In the genomic region with DNA sequence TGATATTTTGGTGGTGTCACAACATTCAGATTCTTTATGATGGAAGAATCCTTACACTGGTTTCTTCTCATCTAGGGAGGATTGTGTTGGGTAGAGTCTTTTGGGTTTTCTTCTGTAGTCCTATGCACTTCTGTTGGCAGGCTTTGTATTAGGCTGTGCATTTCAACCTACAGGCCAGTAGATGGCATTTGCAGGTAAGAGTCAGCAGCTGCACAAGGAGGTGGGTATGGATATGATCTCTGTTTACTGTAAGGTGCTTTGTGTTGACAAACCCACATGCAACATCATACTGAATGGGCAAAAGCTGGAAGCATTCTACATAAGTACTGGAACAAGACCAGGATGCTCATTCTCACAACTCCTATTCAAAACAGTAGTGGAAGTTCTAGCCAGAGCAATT, we compare ENCODE assay signal across 10 cellular contexts.
DNase-seq lines count a peak whose midpoint lies in the region; ATAC-seq and TF ChIP-seq lines count a peak whose summit lies in the region.
"Had no signal": no experiment of that assay in that cellular context is flagged by ENCODE, and none has a peak within 500 bp of the region (broad histone marks: within the 10 kb centered on the region; RNA-seq: fewer than 3 reads in every experiment).

No MANE protein-coding gene starts in this region.

- H3K9me3 ChIP-seq in tibial nerve = peaks cover 0 to 42% (median 4%) of the 10 kb centered on the region in 4 donors

- no peaks in the 10 kb centered on the region for H3K27me3 Mint-ChIP-seq in activated CD4-positive, alpha-beta T cell treated with anti-CD3 and anti-CD28 coated beads, Interleukin-2, amount 10 ng/mL, durations not matched to agents 24 days and 14 days

- H3K4me3 ChIP-seq in AG10803 (ENCODE audit: low read length) = no peak overlapping the region
- H3K4me3 ChIP-seq in tibial nerve = no peak overlapping the region

- peak; percentile 56 for ATAC-seq in GM19395 (IDR thresholded peaks at IDR 0.05; ENCODE audit: unreplicated experiment)

- DNase-seq in AG10803 (ENCODE audit: low read depth) (no peak), NCI-H82 treated with DMSO at 0.1 percent for 48 hours (lab: John Stamatoyannopoulos, UW; ENCODE audit: unreplicated experiment) (peak; percentile 39), dermis microvascular lymphatic vessel endothelial cell (ENCODE audit: low read depth in 2 of 2) (peak; percentile 7 to 16), tibial nerve (ENCODE audit: low spot score in 2 of 2) (no peak), DMS114 treated with DMSO at 0.1 percent for 48 hours (lab: John Stamatoyannopoulos, UW; ENCODE audit: unreplicated experiment) (no peak), cerebellar cortex (ENCODE audit: low spot score) (no peak)
- DNase-seq in activated CD4-positive, alpha-beta T cell treated with anti-CD3 and anti-CD28 coated beads, Interleukin-2, amount 10 ng/mL, durations not matched to agents 24 days and 14 days = no peak
- DNase-seq: Right ventricle myocardium superior had no signal

- H3K27me3 ChIP-seq in tibial nerve = no peaks in the 10 kb centered on the region

- TF ChIP-seq POLR2A in tibial nerve (IDR thresholded peaks at IDR 0.05) = no peak

- no peak for TF ChIP-seq EP300 in tibial nerve (IDR thresholded peaks at IDR 0.05)

- H3K27ac ChIP-seq in tibial nerve = no peak overlapping the region

- H3K4me1 ChIP-seq in tibial nerve = no peaks in the 10 kb centered on the region

- peaks cover 3% of the 10 kb centered on the region for H3K9me3 Mint-ChIP-seq in activated CD4-positive, alpha-beta T cell treated with anti-CD3 and anti-CD28 coated beads, Interleukin-2, amount 10 ng/mL, durations not matched to agents 24 days and 14 days

- H3K4me1 Mint-ChIP-seq in activated CD4-positive, alpha-beta T cell treated with anti-CD3 and anti-CD28 coated beads, Interleukin-2, amount 10 ng/mL, durations not matched to agents 24 days and 14 days = no peaks in the 10 kb centered on the region
- H3K4me1 Mint-ChIP-seq: CD14-positive monocyte had no signal

- no peaks in the 10 kb centered on the region for H3K36me3 Mint-ChIP-seq in activated CD4-positive, alpha-beta T cell treated with anti-CD3 and anti-CD28 coated beads, Interleukin-2, amount 10 ng/mL, durations not matched to agents 24 days and 14 days (ENCODE audit: low read depth)
- H3K36me3 Mint-ChIP-seq: CD14-positive monocyte had no signal

- H3K4me3 Mint-ChIP-seq in activated CD4-positive, alpha-beta T cell treated with anti-CD3 and anti-CD28 coated beads, Interleukin-2, amount 10 ng/mL, durations not matched to agents 24 days and 14 days = no peak overlapping the region
- H3K4me3 Mint-ChIP-seq: CD14-positive monocyte had no signal

- intact Hi-C loops in activated CD4-positive, alpha-beta T cell treated with anti-CD3 and anti-CD28 coated beads, Interleukin-2, amount 10 ng/mL, durations not matched to agents 24 days and 14 days (cut with micrococcal nuclease) = no loop called here

- H3K27ac Mint-ChIP-seq in activated CD4-positive, alpha-beta T cell treated with anti-CD3 and anti-CD28 coated beads, Interleukin-2, amount 10 ng/mL, durations not matched to agents 24 days and 14 days = no peak overlapping the region
- H3K27ac Mint-ChIP-seq: CD14-positive monocyte had no signal

- TF ChIP-seq CTCF in AG10803 (conservative IDR thresholded peaks at IDR 0.05; ENCODE audit: low read length) (peak; percentile 15; the same call in 1 of the 2 replicates), tibial nerve (IDR thresholded peaks at IDR 0.05) (no peak)

- H3K36me3 ChIP-seq in tibial nerve = no peaks in the 10 kb centered on the region

Comparison
In these comparisons a context has a peak if more than half of its experiments do, and no peak if none do; other contexts are left out.
1. DNase-seq: peak in NCI-H82 treated with DMSO at 0.1 percent for 48 hours (single experiment) and dermis microvascular lymphatic vessel endothelial cell (2 of 2); none in AG10803 (single experiment), tibial nerve (0 of 2), DMS114 treated with DMSO at 0.1 percent for 48 hours (single experiment), activated CD4-positive, alpha-beta T cell treated with anti-CD3 and anti-CD28 coated beads, Interleukin-2, amount 10 ng/mL, durations not matched to agents 24 days and 14 days (single experiment) and cerebellar cortex (single experiment).